Comparison of ENCODE assay signal across 1 cellular context in the genomic region with DNA sequence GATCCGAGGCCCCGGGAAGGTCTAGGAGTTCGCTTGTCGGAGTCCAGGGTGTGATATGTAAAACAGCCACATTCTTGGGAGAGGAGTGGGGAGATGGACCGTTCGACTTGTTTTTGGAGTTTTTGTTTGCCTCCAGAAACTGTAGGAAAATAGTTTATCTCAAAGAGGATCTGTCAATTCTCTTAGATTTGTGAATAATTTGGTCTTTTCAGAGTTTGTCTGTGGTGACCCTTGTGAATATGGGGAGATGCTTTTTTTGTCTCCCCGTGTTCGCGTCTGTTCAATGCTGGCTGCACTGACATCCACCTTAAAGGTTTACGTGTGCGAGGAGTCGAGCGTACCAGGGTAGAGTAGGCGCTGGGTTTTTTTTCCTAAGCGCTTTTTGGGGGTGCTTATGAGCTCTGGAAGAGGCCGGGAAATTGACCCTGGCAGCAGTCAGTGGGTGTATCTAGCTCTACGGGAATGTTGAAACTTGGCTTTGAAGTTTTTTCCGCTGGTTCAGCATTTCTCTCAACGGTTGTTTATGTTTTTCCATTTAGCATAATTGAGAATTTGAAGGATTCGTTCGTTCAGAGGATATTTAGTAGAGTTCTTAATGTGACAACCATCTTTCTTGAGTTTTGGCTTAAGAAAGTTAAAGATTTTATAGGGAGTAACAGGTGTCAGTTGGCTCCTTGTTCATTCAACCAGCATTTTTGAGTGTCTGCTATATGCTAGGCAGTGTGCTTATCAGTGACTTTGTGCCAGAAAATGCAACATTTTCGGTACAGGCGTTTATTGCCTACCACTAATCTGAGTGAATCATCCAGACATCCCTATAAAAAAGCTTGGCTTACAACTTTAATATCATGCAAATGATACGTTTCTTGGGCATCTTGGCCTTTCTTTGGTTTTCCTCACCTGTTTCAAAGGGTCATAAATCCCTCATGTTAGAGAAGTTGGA.
TF ChIP-seq lines count a peak whose summit lies in the region.

No MANE protein-coding gene starts in this region.

TF ChIP-seq in K562, 482 proteins besides CTCF, POLR2A, EP300 and RAD21:
- TF ChIP-seq POLR2AphosphoS5 (IDR thresholded peaks at IDR 0.05; ENCODE audit: control insufficient read depth, insufficient read depth, low read depth, low read length) (0 out of 2 replicates have a peak, but pooled peaks have one; percentile 26), ZNF316 (IDR thresholded peaks at IDR 0.05) (peak; percentile 98), TBP (optimal IDR thresholded peaks at IDR 0.05; ENCODE audit: low read depth, low read length) (peak; percentile 70), STAG1 (CRISPR knock-in tag; IDR thresholded peaks at IDR 0.05; ENCODE audit: borderline replicate concordance) (0 out of 2 replicates have a peak, but pooled peaks have one; percentile 11), YBX1 (IDR thresholded peaks at IDR 0.05) (no peak), ZNF384 (IDR thresholded peaks at IDR 0.05; ENCODE audit: low read depth, low read length) (0 out of 2 replicates have a peak, but pooled peaks have one; percentile 1), ZNF239 (CRISPR knock-in tag; IDR thresholded peaks at IDR 0.05) (peak; percentile 58; the same call in 1 of the 2 replicates), FOXK1 (CRISPR knock-in tag; IDR thresholded peaks at IDR 0.05; ENCODE audit: borderline replicate concordance) (0 out of 2 replicates have a peak, but pooled peaks have one; percentile 2), GTF2E2 (tag; IDR thresholded peaks at IDR 0.05) (no peak), C11orf30 (IDR thresholded peaks at IDR 0.05; ENCODE audit: low read depth) (peak; percentile 97), MAFG (tag; conservative IDR thresholded peaks at IDR 0.05) (peak; percentile 95), MED1 (CRISPR knock-in tag; IDR thresholded peaks at IDR 0.05; ENCODE audit: borderline replicate concordance) (no peak), ZNF12 (CRISPR knock-in tag; IDR thresholded peaks at IDR 0.05) (0 out of 2 replicates have a peak, but pooled peaks have one; percentile 2), ARID2 (IDR thresholded peaks at IDR 0.05) (no peak), MAFF (IDR thresholded peaks at IDR 0.05; ENCODE audit: low read length) (peak; percentile 95), MAFK (IDR thresholded peaks at IDR 0.05; ENCODE audit: low read length) (peak; percentile 88), CEBPG (CRISPR knock-in tag; IDR thresholded peaks at IDR 0.05) (no peak), CEBPG (tag; conservative IDR thresholded peaks at IDR 0.05 in 1 of 2, IDR thresholded peaks at IDR 0.05 in 1 of 2) (0 out of 4 replicates have a peak, but pooled peaks of 1 of the 2 experiments have one; percentile 13), ZNF146 (CRISPR knock-in tag; IDR thresholded peaks at IDR 0.05; ENCODE audit: unreplicated experiment) (peak; percentile 22), CBX2 (IDR thresholded peaks at IDR 0.05; ENCODE audit: insufficient read depth, low read length, poor library complexity, severe bottlenecking) (no peak), ZNF140 (CRISPR knock-in tag; IDR thresholded peaks at IDR 0.05) (no peak)
- TF ChIP-seq, protein P1, sequence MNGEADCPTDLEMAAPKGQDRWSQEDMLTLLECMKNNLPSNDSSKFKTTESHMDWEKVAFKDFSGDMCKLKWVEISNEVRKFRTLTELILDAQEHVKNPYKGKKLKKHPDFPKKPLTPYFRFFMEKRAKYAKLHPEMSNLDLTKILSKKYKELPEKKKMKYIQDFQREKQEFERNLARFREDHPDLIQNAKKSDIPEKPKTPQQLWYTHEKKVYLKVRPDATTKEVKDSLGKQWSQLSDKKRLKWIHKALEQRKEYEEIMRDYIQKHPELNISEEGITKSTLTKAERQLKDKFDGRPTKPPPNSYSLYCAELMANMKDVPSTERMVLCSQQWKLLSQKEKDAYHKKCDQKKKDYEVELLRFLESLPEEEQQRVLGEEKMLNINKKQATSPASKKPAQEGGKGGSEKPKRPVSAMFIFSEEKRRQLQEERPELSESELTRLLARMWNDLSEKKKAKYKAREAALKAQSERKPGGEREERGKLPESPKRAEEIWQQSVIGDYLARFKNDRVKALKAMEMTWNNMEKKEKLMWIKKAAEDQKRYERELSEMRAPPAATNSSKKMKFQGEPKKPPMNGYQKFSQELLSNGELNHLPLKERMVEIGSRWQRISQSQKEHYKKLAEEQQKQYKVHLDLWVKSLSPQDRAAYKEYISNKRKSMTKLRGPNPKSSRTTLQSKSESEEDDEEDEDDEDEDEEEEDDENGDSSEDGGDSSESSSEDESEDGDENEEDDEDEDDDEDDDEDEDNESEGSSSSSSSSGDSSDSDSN (IDR thresholded peaks at IDR 0.05; ENCODE audit: borderline replicate concordance in 1 of 2, low read depth in 2 of 2, low read length in 2 of 2): 0 out of 4 replicates have a peak, but pooled peaks of 1 of the 2 experiments have one; percentile 8
